8 cellular contexts compared by ENCODE assay signal in the genomic region with DNA sequence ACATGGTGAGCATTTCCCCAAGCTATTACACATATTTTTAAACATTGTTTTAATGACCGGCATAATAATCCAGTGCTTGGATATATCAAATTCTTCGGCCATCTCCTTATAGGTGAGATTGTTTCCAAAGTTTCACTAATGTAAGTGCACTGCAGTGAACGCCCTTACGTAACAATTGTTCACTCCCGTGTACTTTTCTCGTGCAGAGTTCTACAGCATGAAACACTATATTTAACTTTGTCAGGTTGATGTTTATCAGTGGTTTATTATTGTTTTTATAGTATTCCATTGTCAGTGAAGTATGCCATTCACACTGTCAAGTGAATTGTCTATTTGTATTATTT. TPM values are rescaled to one million over a fixed set of nuclear protein-coding genes. Genes with fewer than 3 reads are reported as not detected.
A peak's percentile ranks its signal among the peaks of the same experiment; 100 is the strongest.
DNase-seq lines count a peak whose midpoint lies in the region; ATAC-seq and TF ChIP-seq lines count a peak whose summit lies in the region.

No MANE protein-coding gene starts in this region.

- no TSS peak for BruUV-seq in mammary epithelial cell (replicated peaks; lab: Mats Ljungman, UMichigan)

- 13% methylated on average over 6 of the region's 6 CpGs for WGBS in mammary epithelial cell (ENCODE audit: low coverage, missing lambda C conversion rate)

- peak overlapping the region; percentile 75 to 100 (median 98) for H3K4me3 Mint-ChIP-seq in IgD-negative memory B cell

- TF ChIP-seq CTCF in mammary epithelial cell (conservative IDR thresholded peaks at IDR 0.05 in 1 of 2, IDR thresholded peaks at IDR 0.05 in 1 of 2; ENCODE audit: extremely low read depth in 1 of 2, insufficient read depth in 1 of 2, low read depth in 1 of 2, low read length in 2 of 2) = no peak

- H3K4me2 ChIP-seq in mammary epithelial cell (ENCODE audit: insufficient read depth, low read depth, low read length) = peak overlapping the region; percentile 88

- H3K79me2 ChIP-seq in ACC112 (ENCODE audit: control insufficient read depth, insufficient read depth, low read length, unreplicated experiment) = peaks cover 22% of the 10 kb centered on the region
- peaks cover 43% of the 10 kb centered on the region for H3K79me2 ChIP-seq in mammary epithelial cell (ENCODE audit: insufficient read depth, low read length)

- H3K27me3 Mint-ChIP-seq in IgD-negative memory B cell = no peaks in the 10 kb centered on the region

- H3K27me3 ChIP-seq in ACC112 (ENCODE audit: insufficient read depth, low read length) = no peaks in the 10 kb centered on the region
- H3K27me3 ChIP-seq in mammary epithelial cell (ENCODE audit: insufficient read depth, low read length) = no peaks in the 10 kb centered on the region
- H3K27me3 ChIP-seq in muscle layer of colon (ENCODE audit: control insufficient read depth in 1 of 2, insufficient read depth in 2 of 2, low read length in 2 of 2) = no peaks in the 10 kb centered on the region

- H2AFZ ChIP-seq in ACC112 (ENCODE audit: low read length, unreplicated experiment) (peak overlapping the region; percentile 7), mammary epithelial cell (ENCODE audit: low read depth, low read length) (peak overlapping the region; percentile 55)

- CTCF ChIA-PET in mammary epithelial cell (lab: Charles Lee; ENCODE audit: low non-redundant PET) = interaction anchor here (0.5 to 1.0 kb wide), 3 partner anchors 9 to 46 kb away, joined by 3 to 6 read pairs (median 3); no protein-coding TSS in a partner anchor

- no peaks in the 10 kb centered on the region for H4K20me1 ChIP-seq in mammary epithelial cell (ENCODE audit: insufficient read depth, low read length)

- peak overlapping the region; percentile 99 to 100 (median 99) for H3K27ac Mint-ChIP-seq in IgD-negative memory B cell

- H3K9ac ChIP-seq in mammary epithelial cell (ENCODE audit: insufficient read depth, low read length) (peak overlapping the region; percentile 49), muscle layer of colon (ENCODE audit: low read length) (peak overlapping the region; percentile 54)

- H3K4me1 ChIP-seq in ACC112 (ENCODE audit: control insufficient read depth, insufficient read depth, low read length, unreplicated experiment) (peaks cover 22% of the 10 kb centered on the region), mammary epithelial cell (ENCODE audit: insufficient read depth, low read length) (peaks cover 30% of the 10 kb centered on the region), muscle layer of colon (ENCODE audit: insufficient read depth, low read length) (peaks cover 35% of the 10 kb centered on the region)

- intact Hi-C loops in mammary epithelial cell (cut with micrococcal nuclease) = loop anchor here (1.0 to 10.0 kb wide), 2 partner anchors 63 to 964 kb away; a partner anchor contains a TSS

- peak overlapping the region; percentile 8; the same call in 1 of the 2 replicates for H3K27ac ChIP-seq in ACC112 (ENCODE audit: low read depth, low read length)
- H3K27ac ChIP-seq in mammary epithelial cell (ENCODE audit: insufficient read depth, low read depth, low read length) = peak overlapping the region; percentile 88
- H3K27ac ChIP-seq in muscle layer of colon (ENCODE audit: low read depth, low read length) = peak overlapping the region; percentile 79

- H3K4me1 Mint-ChIP-seq in IgD-negative memory B cell = peaks cover 13 to 34% (median 14%) of the 10 kb centered on the region in 3 donors

- H3K36me3 Mint-ChIP-seq in IgD-negative memory B cell = peaks cover 4% of the 10 kb centered on the region

- dilution Hi-C loops in mammary epithelial cell (cut with HindIII; ENCODE audit: low sequenced_read_pairs) = no loop called here

- no peaks in the 10 kb centered on the region for H3K9me3 ChIP-seq in mammary epithelial cell (replicated peaks; ENCODE audit: insufficient read depth, low read length)
- no peaks in the 10 kb centered on the region for H3K9me3 ChIP-seq in muscle layer of colon (ENCODE audit: low read length)

- DNase-seq in mammary epithelial cell = no peak
- no peak for DNase-seq in cerebellar nuclear complex (lab: John Stamatoyannopoulos, UW)
- no peak for DNase-seq in EL

- H3K4me3 ChIP-seq in ACC112 (ENCODE audit: low read depth, low read length) (peak overlapping the region; percentile 68), mammary epithelial cell (replicated peaks in 1 of 3; ENCODE audit: insufficient read depth in 1 of 3, low read depth in 2 of 3, low read length in 3 of 3) (peak overlapping the region; percentile 21 to 46 (median 38)), muscle layer of colon (ENCODE audit: low read depth in 1 of 2, low read length in 2 of 2) (peak overlapping the region; percentile 12 to 51)

- H3K36me3 ChIP-seq in ACC112 (ENCODE audit: insufficient read depth, low read length) (no peaks in the 10 kb centered on the region), mammary epithelial cell (ENCODE audit: insufficient read depth, low read length) (peaks cover 11% of the 10 kb centered on the region), muscle layer of colon (ENCODE audit: insufficient read depth, low read length) (peaks cover 14% of the 10 kb centered on the region)

- no peaks in the 10 kb centered on the region for H3K9me3 Mint-ChIP-seq in IgD-negative memory B cell

- ATAC-seq in GM21737 (IDR thresholded peaks at IDR 0.05; ENCODE audit: unreplicated experiment) (no peak), HG03354 (IDR thresholded peaks at IDR 0.05; ENCODE audit: poor library complexity, severe bottlenecking, unreplicated experiment) (no peak)

- in situ Hi-C loops in mammary epithelial cell (cut with MboI; ENCODE audit: low sequenced_read_pairs in 2 of 2) = no loop called here

RNA-seq across cellular contexts. Expression of a gene that starts 3.4 kb away (rescaled TPM):
- polyA plus RNA-seq in IgD-negative memory B cell = 5.9 TPM
- total RNA-seq in mammary epithelial cell = 10 to 100 TPM; 13.2 to 15.8 TPM
- 11.5 TPM for polyA plus RNA-seq in mammary epithelial cell
- 2.6 TPM for polyA minus RNA-seq in mammary epithelial cell

RNA-seq across cellular contexts. Expression of a gene that starts 7.9 kb away (rescaled TPM):
- 62.1 TPM for polyA plus RNA-seq in IgD-negative memory B cell
- total RNA-seq in mammary epithelial cell = 10 to 100 TPM; 22.0 to 28.5 TPM
- polyA plus RNA-seq in mammary epithelial cell = 39.2 TPM
- polyA minus RNA-seq in mammary epithelial cell = 12.5 TPM

Comparison
In these comparisons a context has a peak if more than half of its experiments do, and no peak if none do; other contexts are left out.
1. H3K27ac ChIP-seq: peak in every context shown above with its lines; median percentile 88 in mammary epithelial cell; 79 in muscle layer of colon; 8 in ACC112.